In genomic region chr19:16106121-16106520, GRCh38 we compare ENCODE assay signal across 10 cellular contexts. TPM values are rescaled to one million over a fixed set of nuclear protein-coding genes. Genes with fewer than 3 reads are reported as not detected.
A peak's percentile ranks its signal among the peaks of the same experiment; 100 is the strongest.
DNase-seq lines count a peak whose midpoint lies in the region; ATAC-seq and TF ChIP-seq lines count a peak whose summit lies in the region.
"Had no signal": no experiment of that assay in that cellular context is flagged by ENCODE, and none has a peak within 500 bp of the region (broad histone marks: within the 10 kb centered on the region; RNA-seq: fewer than 3 reads in every experiment).

No MANE protein-coding gene starts in this region.

- no peak for TF ChIP-seq CTCF in esophagus squamous epithelium (IDR thresholded peaks at IDR 0.05)

- H3K36me3 Mint-ChIP-seq in activated CD8-positive, alpha-beta memory T cell treated with anti-CD3 and anti-CD28 coated beads, Interleukin-2, amount 10 ng/mL, durations not matched to agents 7 days and 5 days = peaks cover 26% of the 10 kb centered on the region
- peaks cover 17% of the 10 kb centered on the region for H3K36me3 Mint-ChIP-seq in stimulated activated naive CD8-positive, alpha-beta T cell treated with anti-CD3 and anti-CD28 coated beads, Interleukin-15, Interleukin-2, amounts not matched to agents 100 ng/mL and 50 ng/mL, for 24 hours (ENCODE audit: low read depth)

- peaks cover 16% of the 10 kb centered on the region for H3K4me1 Mint-ChIP-seq in activated CD8-positive, alpha-beta memory T cell treated with anti-CD3 and anti-CD28 coated beads, Interleukin-2, amount 10 ng/mL, durations not matched to agents 7 days and 5 days
- peaks cover 12% of the 10 kb centered on the region for H3K4me1 Mint-ChIP-seq in stimulated activated naive CD8-positive, alpha-beta T cell treated with anti-CD3 and anti-CD28 coated beads, Interleukin-15, Interleukin-2, amounts not matched to agents 100 ng/mL and 50 ng/mL, for 24 hours (ENCODE audit: low read depth)

- POLR2A ChIA-PET in HEK293T (lab: Yijun Ruan, JAX) = no interaction called here

- H3K27ac Mint-ChIP-seq in activated CD8-positive, alpha-beta memory T cell treated with anti-CD3 and anti-CD28 coated beads, Interleukin-2, amount 10 ng/mL, durations not matched to agents 7 days and 5 days = peak overlapping the region; percentile 75
- H3K27ac Mint-ChIP-seq in stimulated activated naive CD8-positive, alpha-beta T cell treated with anti-CD3 and anti-CD28 coated beads, Interleukin-15, Interleukin-2, amounts not matched to agents 100 ng/mL and 50 ng/mL, for 24 hours = peak overlapping the region; percentile 79

- no peak overlapping the region for H3K4me3 Mint-ChIP-seq in activated CD8-positive, alpha-beta memory T cell treated with anti-CD3 and anti-CD28 coated beads, Interleukin-2, amount 10 ng/mL, durations not matched to agents 7 days and 5 days
- H3K4me3 Mint-ChIP-seq in stimulated activated naive CD8-positive, alpha-beta T cell treated with anti-CD3 and anti-CD28 coated beads, Interleukin-15, Interleukin-2, amounts not matched to agents 100 ng/mL and 50 ng/mL, for 24 hours = no peak overlapping the region

- CTCF ChIA-PET in activated CD8-positive, alpha-beta memory T cell treated with anti-CD3 and anti-CD28 coated beads, Interleukin-2, amount 10 ng/mL, durations not matched to agents 7 days and 5 days (lab: Charles Lee) = interaction anchor here (1.0 to 1.5 kb wide), 3 partner anchors 11 to 55 kb away, joined by 3 to 4 read pairs (median 3); no protein-coding TSS in a partner anchor
- CTCF ChIA-PET in HEK293T (lab: Yijun Ruan, JAX) = no interaction called here

- in situ Hi-C loops in SK-MEL-5 (cut with HindIII; ENCODE audit: low pct_unique_long_range_greater_than_20kb, low sequenced_read_pairs) = no loop called here

- ATAC-seq in activated CD8-positive, alpha-beta memory T cell treated with anti-CD3 and anti-CD28 coated beads, Interleukin-2, amount 10 ng/mL, durations not matched to agents 7 days and 5 days = peak; percentile 20
- ATAC-seq: left lobe of liver had no signal

- no peaks in the 10 kb centered on the region for H3K9me3 Mint-ChIP-seq in activated CD8-positive, alpha-beta memory T cell treated with anti-CD3 and anti-CD28 coated beads, Interleukin-2, amount 10 ng/mL, durations not matched to agents 7 days and 5 days (ENCODE audit: low read depth)
- H3K9me3 Mint-ChIP-seq in stimulated activated naive CD8-positive, alpha-beta T cell treated with anti-CD3 and anti-CD28 coated beads, Interleukin-15, Interleukin-2, amounts not matched to agents 100 ng/mL and 50 ng/mL, for 24 hours = no peaks in the 10 kb centered on the region

- TF ChIP-seq POLR2A in esophagus squamous epithelium (IDR thresholded peaks at IDR 0.05) = no peak

- H3K36me3 ChIP-seq in esophagus squamous epithelium (peaks cover 11 to 33% (median 25%) of the 10 kb centered on the region in 3 donors), H7 (replicated peaks; ENCODE audit: control insufficient read depth, insufficient read depth, low read length) (peaks cover 5% of the 10 kb centered on the region)

- H3K27me3 ChIP-seq in esophagus squamous epithelium = no peaks in the 10 kb centered on the region
- H3K27me3 ChIP-seq in H7 (ENCODE audit: control insufficient read depth, insufficient read depth, low read length) = no peaks in the 10 kb centered on the region

- no peak for DNase-seq in activated CD8-positive, alpha-beta memory T cell treated with anti-CD3 and anti-CD28 coated beads, Interleukin-2, amount 10 ng/mL, durations not matched to agents 7 days and 5 days
- DNase-seq in activated CD8-positive, alpha-beta memory T cell treated with anti-CD3 and anti-CD28 coated beads for 24 hours = no peak
- DNase-seq in SK-MEL-5 (ENCODE audit: low read depth, low spot score) (peak; percentile 46), esophagus squamous epithelium (lab: John Stamatoyannopoulos, UW) (no peak), H7 (no peak), NCI-H2029 (lab: John Stamatoyannopoulos, UW) (no peak), HEK293T (ENCODE audit: extremely low spot score) (no peak)
- DNase-seq: NCI-H1417 treated with DMSO at 0.1 percent for 48 hours had no signal

- H3K27me3 Mint-ChIP-seq in activated CD8-positive, alpha-beta memory T cell treated with anti-CD3 and anti-CD28 coated beads, Interleukin-2, amount 10 ng/mL, durations not matched to agents 7 days and 5 days = no peaks in the 10 kb centered on the region
- no peaks in the 10 kb centered on the region for H3K27me3 Mint-ChIP-seq in stimulated activated naive CD8-positive, alpha-beta T cell treated with anti-CD3 and anti-CD28 coated beads, Interleukin-15, Interleukin-2, amounts not matched to agents 100 ng/mL and 50 ng/mL, for 24 hours

- 17 to 18% methylated on average over 3 of the region's 3 CpGs for whole genome bisulfite sequencing in esophagus squamous epithelium, 2 donors

- no peak overlapping the region for H3K4me3 ChIP-seq in esophagus squamous epithelium
- H3K4me3 ChIP-seq in H7 (ENCODE audit: insufficient read depth, low read depth, low read length) = no peak overlapping the region

- H3K4me1 ChIP-seq in esophagus squamous epithelium = peaks cover 5 to 17% (median 7%) of the 10 kb centered on the region in 3 donors

- H3K9me3 ChIP-seq in esophagus squamous epithelium = no peaks in the 10 kb centered on the region

- peak overlapping the region; percentile 24 to 58 (median 42) for H3K27ac ChIP-seq in esophagus squamous epithelium

- intact Hi-C loops in esophagus squamous epithelium (cut with DNase I) = no loop called here

TF ChIP-seq in HEK293T, 16 proteins besides CTCF, POLR2A, EP300 and RAD21:
- no peak for TF ChIP-seq SP1 (IDR thresholded peaks at IDR 0.05)
- no peak for TF ChIP-seq FOXK2 (IDR thresholded peaks at IDR 0.05)
- no peak for TF ChIP-seq HDGF (IDR thresholded peaks at IDR 0.05; ENCODE audit: borderline replicate concordance)
- TF ChIP-seq TARDBP (IDR thresholded peaks at IDR 0.05) = no peak
- no peak for TF ChIP-seq ELF4 (IDR thresholded peaks at IDR 0.05)
- no peak for TF ChIP-seq BHLHE40 (IDR thresholded peaks at IDR 0.05; ENCODE audit: borderline replicate concordance)
- no peak for TF ChIP-seq PKNOX1 (IDR thresholded peaks at IDR 0.05)
- TF ChIP-seq ARNT (IDR thresholded peaks at IDR 0.05) = no peak
- TF ChIP-seq FOXA1 (IDR thresholded peaks at IDR 0.05) = no peak
- TF ChIP-seq ZNF384 (IDR thresholded peaks at IDR 0.05) = no peak
- TF ChIP-seq CTBP1 (IDR thresholded peaks at IDR 0.05; ENCODE audit: borderline replicate concordance) = no peak

RNA-seq across cellular contexts. Expression of gene RAB8A, which starts 5.6 kb away (rescaled TPM):
- 100 to 1,000 TPM; 204 to 271 TPM for total RNA-seq in activated CD8-positive, alpha-beta memory T cell treated with anti-CD3 and anti-CD28 coated beads, Interleukin-2, amount 10 ng/mL, durations not matched to agents 7 days and 5 days
- 26.7 and 28.4 TPM in 2 replicates for total RNA-seq in SK-MEL-5 (2014; rRNA removed; shearing (Covaris generic))
- polyA plus RNA-seq in SK-MEL-5 (2015; cell fraction: cytosol; rRNA removed) = 35.7 and 41.4 TPM in 2 replicates
- 13.9 and 16.4 TPM in 2 replicates for polyA plus RNA-seq in SK-MEL-5 (2015; cell fraction: nucleus; rRNA removed)
- total RNA-seq in esophagus squamous epithelium = 10 to 100 TPM; 39.5 to 70.9 (median 46.4) TPM
- total RNA-seq in H7 (2014; rRNA removed; shearing (Covaris generic)) = 59.3 and 63.3 TPM in 2 replicates

RNA-seq across cellular contexts. Expression of gene TPM4, which starts 29.8 kb away (rescaled TPM):
- 100 to 1,000 TPM; 491 to 493 TPM for total RNA-seq in activated CD8-positive, alpha-beta memory T cell treated with anti-CD3 and anti-CD28 coated beads, Interleukin-2, amount 10 ng/mL, durations not matched to agents 7 days and 5 days
- 194 and 197 TPM in 2 replicates for total RNA-seq in SK-MEL-5 (2014; rRNA removed; shearing (Covaris generic))
- 151 and 164 TPM in 2 replicates for polyA plus RNA-seq in SK-MEL-5 (2015; cell fraction: cytosol; rRNA removed)
- polyA plus RNA-seq in SK-MEL-5 (2015; cell fraction: nucleus; rRNA removed) = 57.3 and 61.3 TPM in 2 replicates
- 100 to 1,000 TPM; 307 to 577 (median 369) TPM for total RNA-seq in esophagus squamous epithelium
- 429 and 498 TPM in 2 replicates for total RNA-seq in H7 (2014; rRNA removed; shearing (Covaris generic))

RNA-seq across cellular contexts. Expression of gene HSH2D, which starts 37.4 kb away (rescaled TPM):
- 100 to 1,000 TPM; 181 to 199 TPM for total RNA-seq in activated CD8-positive, alpha-beta memory T cell treated with anti-CD3 and anti-CD28 coated beads, Interleukin-2, amount 10 ng/mL, durations not matched to agents 7 days and 5 days
- not detected in 2 replicates for total RNA-seq in SK-MEL-5 (2014; rRNA removed; shearing (Covaris generic))
- polyA plus RNA-seq in SK-MEL-5 (2015; cell fraction: cytosol; rRNA removed) = not detected in 2 replicates
- not detected in 2 replicates for polyA plus RNA-seq in SK-MEL-5 (2015; cell fraction: nucleus; rRNA removed)
- 1 to 10 TPM in 1 of 4 donors, under 1 TPM in 2, not detected in 1; 0.31 to 1.1 (median 0.41) TPM for total RNA-seq in esophagus squamous epithelium
- 0.07 TPM in 1 of 2 replicates, not detected in the other for total RNA-seq in H7 (2014; rRNA removed; shearing (Covaris generic))

Comparison
In these comparisons a context has a peak if more than half of its experiments do, and no peak if none do; other contexts are left out.
1. RNA of gene HSH2D, which starts 37.4 kb away (total RNA-seq): 181 to 199 TPM in activated CD8-positive, alpha-beta memory T cell treated with anti-CD3 and anti-CD28 coated beads, Interleukin-2, amount 10 ng/mL, durations not matched to agents 7 days and 5 days; 0.31 to 1.1 TPM in esophagus squamous epithelium, 0.07 TPM in H7 and not detected in SK-MEL-5; every median in the first group is over 10 times any median in the second.